Comparison of ENCODE assay signal across 1 cellular context in the genomic region with DNA sequence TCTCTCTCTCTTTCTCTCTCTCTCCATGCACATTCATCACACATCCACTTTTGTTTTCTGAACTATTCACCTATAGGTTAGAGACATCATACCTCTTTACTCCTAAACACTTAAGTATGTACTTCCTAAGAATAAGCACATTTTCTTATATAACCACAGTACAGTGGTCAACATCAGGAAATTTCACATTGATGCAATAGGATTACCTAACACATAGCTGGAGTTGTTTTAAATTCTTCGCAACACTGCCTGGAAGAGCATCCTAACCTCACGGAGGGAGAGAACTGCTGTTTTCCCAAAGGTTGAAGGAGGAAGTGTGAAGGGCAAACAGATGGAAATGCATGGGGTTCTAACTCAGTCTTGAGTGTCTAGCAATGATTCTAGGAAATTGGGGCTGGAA.
TF ChIP-seq lines count a peak whose summit lies in the region.

No MANE protein-coding gene starts in this region.

TF ChIP-seq in IMR-90, 13 proteins besides CTCF, POLR2A, EP300 and RAD21 (continued from another document):
- TF ChIP-seq MAZ (IDR thresholded peaks at IDR 0.05; ENCODE audit: borderline replicate concordance, low read depth, low read length): no peak
